ENCODE assay signal across 27 cellular contexts in the genomic region with DNA sequence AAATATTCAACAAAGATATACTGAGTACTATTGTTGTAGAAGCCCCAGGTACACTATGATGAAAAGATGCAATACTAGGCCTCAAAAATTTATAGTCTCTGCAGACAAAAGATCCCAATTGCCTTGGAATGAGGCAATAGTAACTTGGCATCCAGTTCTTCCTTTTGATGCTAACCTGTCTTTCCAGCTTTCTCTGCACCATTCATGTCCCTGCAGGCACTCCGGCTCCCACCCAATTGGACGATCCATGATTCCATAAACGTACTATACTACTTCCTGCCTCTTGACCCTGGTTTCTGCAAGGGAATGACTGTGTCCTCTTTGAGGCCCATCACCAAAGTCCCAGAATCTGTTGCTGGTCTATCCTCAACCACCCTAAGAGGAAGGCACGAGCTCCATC. TPM values are rescaled to one million over a fixed set of nuclear protein-coding genes. Genes with fewer than 3 reads are reported as not detected.
"Had no signal": no experiment of that assay in that cellular context is flagged by ENCODE, and none has a peak within 500 bp of the region (broad histone marks: within the 10 kb centered on the region; RNA-seq: fewer than 3 reads in every experiment).

No MANE protein-coding gene starts in this region.

- H3K4me3 Mint-ChIP-seq: activated CD4-positive, alpha-beta T cell treated with anti-CD3 and anti-CD28 coated beads, Interleukin-2, amount 10 ng/mL, durations not matched to agents 7 days and 5 days; activated CD8-positive, alpha-beta T cell treated with anti-CD3 and anti-CD28 coated beads for 36 hours; activated naive CD4-positive, alpha-beta T cell treated with anti-CD3 and anti-CD28 coated beads, Interleukin-2, amount 50 U/mL, for 24 hours; activated T-helper 1 cell treated with anti-CD3 and anti-CD28 coated beads, Interleukin-12 subunit alpha, Interleukin-12 subunit beta, Interleukin-2, Interleukin-4 antibody, amounts not matched to agents 30 ng/mL and 10 ng/mL and 1 ng/mL, durations not matched to agents 14 hours and 24 hours and 36 hours; central memory CD8-positive, alpha-beta T cell; effector memory CD8-positive, alpha-beta T cell; memory B cell; nephron; T-helper 2 cell treated with Interferon-gamma antibody and Interleukin-4, amounts not matched to agents 5 μg/mL and 100 μg/mL, for 36 hours had no signal

- H3K27ac Mint-ChIP-seq: activated CD4-positive, alpha-beta T cell treated with anti-CD3 and anti-CD28 coated beads, Interleukin-2, amount 10 ng/mL, durations not matched to agents 7 days and 5 days; activated CD8-positive, alpha-beta T cell treated with anti-CD3 and anti-CD28 coated beads for 36 hours; activated naive CD4-positive, alpha-beta T cell treated with anti-CD3 and anti-CD28 coated beads, Interleukin-2, amount 50 U/mL, for 24 hours; memory B cell; nephron; T-helper 2 cell treated with Interferon-gamma antibody and Interleukin-4, amounts not matched to agents 5 μg/mL and 100 μg/mL, for 36 hours had no signal

- H3K27ac ChIP-seq: brain microvascular endothelial cell, pancreas, thyroid gland, WERI-Rb-1 had no signal

- H3K4me3 ChIP-seq: pancreas, thyroid gland had no signal

- H3K36me3 Mint-ChIP-seq: activated naive CD4-positive, alpha-beta T cell treated with anti-CD3 and anti-CD28 coated beads, Interleukin-2, amount 50 U/mL, for 24 hours; memory B cell had no signal

- H3K36me3 ChIP-seq: brain microvascular endothelial cell, pancreas, thyroid gland had no signal

- ATAC-seq: activated CD8-positive, alpha-beta T cell treated with anti-CD3 and anti-CD28 coated beads for 36 hours; effector memory CD8-positive, alpha-beta T cell; pancreas; right cardiac atrium; stimulated activated naive CD8-positive, alpha-beta T cell treated with anti-CD3 and anti-CD28 coated beads, Interleukin-15, Interleukin-2, amounts not matched to agents 100 U/mL and 50 U/mL, for 24 hours had no signal

- H3K9me3 ChIP-seq: pancreas, thyroid gland had no signal

- H3K27me3 Mint-ChIP-seq: activated naive CD4-positive, alpha-beta T cell treated with anti-CD3 and anti-CD28 coated beads, Interleukin-2, amount 50 U/mL, for 24 hours had no signal

- H3K27me3 ChIP-seq: brain microvascular endothelial cell, pancreas, thyroid gland had no signal

- DNase-seq: activated CD4-positive, alpha-beta T cell treated with anti-CD3 and anti-CD28 coated beads, Interleukin-2, amount 10 ng/mL, durations not matched to agents 7 days and 5 days; activated CD4-positive, CD25-positive, alpha-beta regulatory T cell treated with anti-CD3 and anti-CD28 coated beads, Interleukin-2, amount 50 U/mL, for 72 hours; activated CD8-positive, alpha-beta T cell treated with anti-CD3 and anti-CD28 coated beads for 36 hours; activated gamma-delta T cell treated with Interleukin-2 at 50 U/mL for 16 hours; anterior cingulate cortex; brain microvascular endothelial cell; effector memory CD8-positive, alpha-beta T cell; hypothalamus; right cardiac atrium; stimulated activated CD4-positive, alpha-beta T cell treated with anti-CD3 and anti-CD28 coated beads, Interleukin-4, amount 100 ng/mL, for 24 hours; stimulated activated naive CD8-positive, alpha-beta T cell treated with anti-CD3 and anti-CD28 coated beads, Interleukin-15, Interleukin-2, amounts not matched to agents 100 U/mL and 50 U/mL, for 24 hours; thyroid gland; WERI-Rb-1 had no signal

- H3K9me3 Mint-ChIP-seq: activated CD4-positive, alpha-beta T cell treated with anti-CD3 and anti-CD28 coated beads, Interleukin-2, amount 10 ng/mL, durations not matched to agents 7 days and 5 days; activated CD8-positive, alpha-beta T cell treated with anti-CD3 and anti-CD28 coated beads for 36 hours; activated naive CD4-positive, alpha-beta T cell treated with anti-CD3 and anti-CD28 coated beads, Interleukin-2, amount 50 U/mL, for 24 hours; activated T-helper 1 cell treated with anti-CD3 and anti-CD28 coated beads, Interleukin-12 subunit alpha, Interleukin-12 subunit beta, Interleukin-2, Interleukin-4 antibody, amounts not matched to agents 30 ng/mL and 10 ng/mL and 1 ng/mL, durations not matched to agents 14 hours and 24 hours and 36 hours; central memory CD8-positive, alpha-beta T cell; effector memory CD8-positive, alpha-beta T cell; memory B cell; nephron; T-helper 2 cell treated with Interferon-gamma antibody and Interleukin-4, amounts not matched to agents 5 μg/mL and 100 μg/mL, for 36 hours had no signal

- H3K4me1 ChIP-seq: pancreas had no signal

RNA-seq across cellular contexts. Expression of a gene that starts 12.1 kb away (rescaled TPM):
- total RNA-seq: activated CD4-positive, alpha-beta T cell treated with anti-CD3 and anti-CD28 coated beads, Interleukin-2, amount 10 ng/mL, durations not matched to agents 7 days and 5 days; activated T-helper 1 cell treated with anti-CD3 and anti-CD28 coated beads, Interleukin-12 subunit alpha, Interleukin-12 subunit beta, Interleukin-2, Interleukin-4 antibody, amounts not matched to agents 30 ng/mL and 10 ng/mL and 1 ng/mL, durations not matched to agents 14 hours and 24 hours and 36 hours; dermis microvascular lymphatic vessel endothelial cell; mononuclear cell; pulmonary artery endothelial cell had no signal

RNA-seq across cellular contexts. Expression of a gene that starts 20.7 kb away (rescaled TPM):
- total RNA-seq: activated CD4-positive, alpha-beta T cell treated with anti-CD3 and anti-CD28 coated beads, Interleukin-2, amount 10 ng/mL, durations not matched to agents 7 days and 5 days; activated CD8-positive, alpha-beta T cell treated with anti-CD3 and anti-CD28 coated beads for 36 hours; activated T-helper 1 cell treated with anti-CD3 and anti-CD28 coated beads, Interleukin-12 subunit alpha, Interleukin-12 subunit beta, Interleukin-2, Interleukin-4 antibody, amounts not matched to agents 30 ng/mL and 10 ng/mL and 1 ng/mL, durations not matched to agents 14 hours and 24 hours and 36 hours; dermis microvascular lymphatic vessel endothelial cell; frontal cortex; myocyte; pancreas; pulmonary artery endothelial cell; right cardiac atrium; thyroid gland; urinary bladder had no signal

RNA-seq across cellular contexts. Expression of a gene that starts 33.4 kb away (rescaled TPM):
- total RNA-seq: liver, myocyte had no signal
